8 cellular contexts compared by ENCODE assay signal in genomic region chr12:5861426-5861825, GRCh38.
"Had no signal": no experiment of that assay in that cellular context is flagged by ENCODE, and none has a peak within 500 bp of the region (broad histone marks: within the 10 kb centered on the region; RNA-seq: fewer than 3 reads in every experiment).

No MANE protein-coding gene starts in this region.

- DNase-seq: GDM1, GF-D8 had no signal

- ATAC-seq: GM12878 had no signal

- FAIRE-seq: G401.6, GM12878, GM12891, GM12892, GM18507, GM19239 had no signal

- H3K4me3 ChIP-seq: GM12878 had no signal
